In the genomic region with DNA sequence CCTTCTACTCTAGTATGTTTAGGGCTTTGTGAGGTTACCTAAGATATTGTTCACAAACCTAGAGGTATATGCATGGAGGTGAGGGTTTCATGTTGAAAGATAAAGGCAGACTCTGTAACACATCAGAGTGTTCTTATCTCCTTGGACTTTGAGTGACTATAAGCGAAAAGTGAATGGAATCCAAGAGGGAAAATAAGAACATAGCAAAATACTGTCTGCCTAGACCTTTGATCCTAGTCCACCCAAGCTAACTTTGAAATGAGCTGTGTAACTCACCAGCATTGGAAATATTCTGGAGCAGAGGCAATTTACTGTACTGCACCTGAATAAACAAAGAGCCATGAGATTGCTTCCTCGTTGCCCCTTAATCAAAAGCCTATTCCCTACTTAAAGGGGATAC, we compare ENCODE assay signal across 30 cellular contexts.
"Had no signal": no experiment of that assay in that cellular context is flagged by ENCODE, and none has a peak within 500 bp of the region (broad histone marks: within the 10 kb centered on the region; RNA-seq: fewer than 3 reads in every experiment).

No MANE protein-coding gene starts in this region.

- H3K9me3 ChIP-seq: adrenal gland, body of pancreas, colonic mucosa had no signal

- ATAC-seq: activated CD4-positive, CD25-positive, alpha-beta regulatory T cell treated with anti-CD3 and anti-CD28 coated beads, Interleukin-2, amount 50 U/mL, for 24 hours; activated CD8-positive, alpha-beta T cell treated with anti-CD3 and anti-CD28 coated beads for 36 hours; activated naive CD8-positive, alpha-beta T cell treated with anti-CD3 and anti-CD28 coated beads, Interleukin-2, amount 50 U/mL, for 24 hours; activated T-cell treated with anti-CD3 and anti-CD28 coated beads, Interleukin-2, amount 50 U/mL, for 4 hours; activated T-helper 17 cell treated with anti-CD3 and anti-CD28 coated beads, Interleukin-2, amount 50 U/mL, for 72 hours; body of pancreas; esophagus mucosa; T-helper 17 cell had no signal

- H3K4me1 ChIP-seq: adrenal gland, body of pancreas, colonic mucosa had no signal

- H3K4me3 ChIP-seq: adrenal gland, body of pancreas, colonic mucosa, dorsolateral prefrontal cortex had no signal

- DNase-seq: activated B cell treated with CpG ODN at 0.5 μM for 24 hours; activated CD4-positive, alpha-beta T cell treated with anti-CD3 and anti-CD28 coated beads for 48 hours; activated CD4-positive, alpha-beta T cell treated with anti-CD3 and anti-CD28 coated beads, Interleukin-2, amount 50 U/mL, for 1 hour; activated CD4-positive, alpha-beta T cell treated with anti-CD3 and anti-CD28 coated beads, Interleukin-2, amount 50 U/mL, for 48 hours; activated CD8-positive, alpha-beta memory T cell treated with anti-CD3 and anti-CD28 coated beads for 24 hours; activated CD8-positive, alpha-beta T cell treated with anti-CD3 and anti-CD28 coated beads for 36 hours; activated effector memory CD4-positive, alpha-beta T cell treated with anti-CD3 and anti-CD28 coated beads, Interleukin-2, amount 50 U/mL, for 16 hours; activated naive CD4-positive, alpha-beta T cell treated with anti-CD3 and anti-CD28 coated beads for 36 hours; activated naive CD8-positive, alpha-beta T cell treated with anti-CD3 and anti-CD28 coated beads for 36 hours; activated naive CD8-positive, alpha-beta T cell treated with anti-CD3 and anti-CD28 coated beads, Interleukin-2, amount 50 U/mL, for 24 hours; activated T-cell treated with anti-CD3 and anti-CD28 coated beads, Interleukin-2, amount 50 U/mL, for 4 hours; adrenal gland; amygdala; aorta; body of pancreas; caudate nucleus; colonic mucosa; dorsolateral prefrontal cortex; effector memory CD4-positive, alpha-beta T cell; endodermal cell; foreskin fibroblast; glutamatergic neuron; T-helper 1 cell; T-helper 17 cell; T1000; WERI-Rb-1 had no signal

- H3K36me3 ChIP-seq: adrenal gland, colonic mucosa, WERI-Rb-1 had no signal

- FAIRE-seq: frontal cortex had no signal

- H3K27ac ChIP-seq: adrenal gland, body of pancreas, colonic mucosa, dorsolateral prefrontal cortex, WERI-Rb-1 had no signal

- H3K27me3 ChIP-seq: adrenal gland, body of pancreas, colonic mucosa had no signal
